8 cellular contexts compared by ENCODE assay signal in genomic region chr19:4369888-4370260, GRCh38.
DNase-seq lines count a peak whose midpoint lies in the region; ATAC-seq and TF ChIP-seq lines count a peak whose summit lies in the region.

No MANE protein-coding gene starts in this region.

- H3K4me3 Mint-ChIP-seq in memory B cell = peak overlapping the region; percentile 78

- ATAC-seq in memory B cell (ENCODE audit: low read depth) = peak; percentile 47

- H3K4me1 Mint-ChIP-seq in memory B cell = peaks cover 40% of the 10 kb centered on the region

- H3K36me3 Mint-ChIP-seq in memory B cell = peaks cover 3% of the 10 kb centered on the region

- H3K27me3 Mint-ChIP-seq in memory B cell = no peaks in the 10 kb centered on the region

- TF ChIP-seq RAD21 in Ishikawa (IDR thresholded peaks at IDR 0.05; ENCODE audit: low read depth) = peak; percentile 35; the same call in 1 of the 2 replicates

- DNase-seq in AG04449 (ENCODE audit: low read depth, low spot score) (no peak), GM19238 (ENCODE audit: insufficient read length, low spot score) (peak; percentile 48), choroid plexus epithelial cell (ENCODE audit: low read depth) (peak; percentile 32), memory B cell (ENCODE audit: low spot score in 2 of 2) (peak; percentile 50 to 51), NCI-H1436 (lab: John Stamatoyannopoulos, UW) (no peak)
- DNase-seq in activated CD4-positive, alpha-beta T cell treated with anti-CD3 and anti-CD28 coated beads for 4 hours = peak; percentile 75 to 76
- DNase-seq in stimulated activated CD8-positive, alpha-beta memory T cell treated with anti-CD3 and anti-CD28 coated beads, Interleukin-15, amount 100 ng/mL, for 1 hour (ENCODE audit: low read depth) = peak; percentile 47

- peak overlapping the region; percentile 93 for H3K27ac Mint-ChIP-seq in memory B cell

- POLR2A ChIA-PET in AG04449 (lab: Yijun Ruan, JAX) = no interaction called here

- H3K9me3 Mint-ChIP-seq in memory B cell = no peaks in the 10 kb centered on the region

- TF ChIP-seq CTCF in AG04449 (IDR thresholded peaks at IDR 0.05; ENCODE audit: insufficient read depth, low read length, missing control alignments) = peak; percentile 62
- TF ChIP-seq CTCF in choroid plexus epithelial cell (conservative IDR thresholded peaks at IDR 0.05; ENCODE audit: low read depth, low read length) = peak; percentile 39

- no peak for TF ChIP-seq EP300 in Ishikawa (IDR thresholded peaks at IDR 0.05; ENCODE audit: borderline replicate concordance)

- CTCF ChIA-PET in AG04449 (lab: Yijun Ruan, JAX) = interaction anchor here (0.7 to 3.1 kb wide), 10 partner anchors 10 to 103 kb away, joined by 3 to 16 read pairs (median 4); partner anchors contain the start of genes CHAF1A, MPND and SH3GL1

- H3K4me3 ChIP-seq in AG04449 (ENCODE audit: low read depth, low read length) (no peak overlapping the region), choroid plexus epithelial cell (ENCODE audit: low read depth, low read length) (no peak overlapping the region)

TF ChIP-seq in Ishikawa, 13 proteins besides CTCF, POLR2A, EP300 and RAD21:
- no peak for TF ChIP-seq CEBPB (IDR thresholded peaks at IDR 0.05)
- TF ChIP-seq TAF1 (IDR thresholded peaks at IDR 0.05; ENCODE audit: low read depth) = no peak
- no peak for TF ChIP-seq REST (IDR thresholded peaks at IDR 0.05; ENCODE audit: low read depth)
- no peak for TF ChIP-seq CREB1 (IDR thresholded peaks at IDR 0.05; ENCODE audit: low read depth)
- no peak for TF ChIP-seq EGR1 (IDR thresholded peaks at IDR 0.05)
- TF ChIP-seq TEAD4 (IDR thresholded peaks at IDR 0.05) = no peak
- no peak for TF ChIP-seq ZBTB7A (IDR thresholded peaks at IDR 0.05; ENCODE audit: low read depth)
- TF ChIP-seq, protein P1, sequence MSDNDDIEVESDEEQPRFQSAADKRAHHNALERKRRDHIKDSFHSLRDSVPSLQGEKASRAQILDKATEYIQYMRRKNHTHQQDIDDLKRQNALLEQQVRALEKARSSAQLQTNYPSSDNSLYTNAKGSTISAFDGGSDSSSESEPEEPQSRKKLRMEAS (IDR thresholded peaks at IDR 0.05) = no peak
- no peak for TF ChIP-seq TCF12 (IDR thresholded peaks at IDR 0.05; ENCODE audit: low read depth)
- TF ChIP-seq FOXM1 (IDR thresholded peaks at IDR 0.05; ENCODE audit: borderline replicate concordance, low read depth) = no peak
- TF ChIP-seq NFIC (IDR thresholded peaks at IDR 0.05) = no peak
- TF ChIP-seq, protein P2, sequence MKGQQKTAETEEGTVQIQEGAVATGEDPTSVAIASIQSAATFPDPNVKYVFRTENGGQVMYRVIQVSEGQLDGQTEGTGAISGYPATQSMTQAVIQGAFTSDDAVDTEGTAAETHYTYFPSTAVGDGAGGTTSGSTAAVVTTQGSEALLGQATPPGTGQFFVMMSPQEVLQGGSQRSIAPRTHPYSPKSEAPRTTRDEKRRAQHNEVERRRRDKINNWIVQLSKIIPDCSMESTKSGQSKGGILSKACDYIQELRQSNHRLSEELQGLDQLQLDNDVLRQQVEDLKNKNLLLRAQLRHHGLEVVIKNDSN (IDR thresholded peaks at IDR 0.05) = no peak
- TF ChIP-seq YY1 (IDR thresholded peaks at IDR 0.05; ENCODE audit: low read depth) = no peak

Comparison
In these comparisons a context has a peak if more than half of its experiments do, and no peak if none do; other contexts are left out.
1. DNase-seq: peak in GM19238 (single experiment), activated CD4-positive, alpha-beta T cell treated with anti-CD3 and anti-CD28 coated beads for 4 hours (2 of 2), choroid plexus epithelial cell (single experiment), memory B cell (2 of 2) and stimulated activated CD8-positive, alpha-beta memory T cell treated with anti-CD3 and anti-CD28 coated beads, Interleukin-15, amount 100 ng/mL, for 1 hour (single experiment); none in AG04449 (single experiment) and NCI-H1436 (single experiment).